8 cellular contexts compared by ENCODE assay signal in the genomic region with DNA sequence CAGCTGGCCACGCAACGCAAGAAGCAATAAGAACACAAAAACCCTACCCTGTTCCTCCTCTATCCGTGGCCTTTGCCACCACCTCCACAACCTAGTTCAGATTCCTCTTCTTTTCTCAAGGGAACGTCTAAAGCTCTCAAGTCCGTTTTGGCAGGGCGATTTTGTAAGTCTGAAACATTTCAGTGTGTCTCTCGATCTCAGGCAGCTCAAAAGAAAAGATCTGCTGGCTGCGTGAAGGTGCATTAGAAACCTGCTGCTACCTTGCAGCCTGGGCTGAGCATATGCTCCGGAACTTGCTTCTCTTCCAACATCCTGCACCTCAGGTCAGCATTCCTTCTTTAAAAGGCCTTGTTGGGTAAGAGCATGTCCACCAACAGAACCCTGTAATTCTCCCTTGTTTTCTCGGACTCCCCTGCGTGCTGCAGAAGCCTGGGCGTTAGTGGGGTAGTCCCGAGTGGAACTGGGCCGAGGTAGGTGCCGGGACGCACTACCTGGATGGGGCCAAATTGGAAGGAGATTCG. TPM values are rescaled to one million over a fixed set of nuclear protein-coding genes. Genes with fewer than 3 reads are reported as not detected.
DNase-seq lines count a peak whose midpoint lies in the region; ATAC-seq lines count a peak whose summit lies in the region.

No MANE protein-coding gene starts in this region.

- no peak for ATAC-seq in natural killer cell treated with Interleukin-12 subunit alpha and Interleukin-12 subunit beta and Interleukin-15 and Interleukin-18, amount 100 ng/mL, for 72 hours
- no peak for ATAC-seq in GM21360 (IDR thresholded peaks at IDR 0.05; ENCODE audit: unreplicated experiment)
- no peak for ATAC-seq in HG03442 (IDR thresholded peaks at IDR 0.05; ENCODE audit: unreplicated experiment)
- no peak for ATAC-seq in GM21529 (IDR thresholded peaks at IDR 0.05; ENCODE audit: unreplicated experiment)

- peaks cover 15 to 19% of the 10 kb centered on the region in 2 donors for H3K4me1 Mint-ChIP-seq in natural killer cell treated with Interleukin-12 subunit alpha and Interleukin-12 subunit beta and Interleukin-15 and Interleukin-18, amount 100 ng/mL, for 72 hours (ENCODE audit: low read depth in 2 of 2)

- peaks cover 29 to 39% of the 10 kb centered on the region in 2 donors for H3K27me3 Mint-ChIP-seq in natural killer cell treated with Interleukin-12 subunit alpha and Interleukin-12 subunit beta and Interleukin-15 and Interleukin-18, amount 100 ng/mL, for 72 hours

- H3K27ac Mint-ChIP-seq in natural killer cell treated with Interleukin-12 subunit alpha and Interleukin-12 subunit beta and Interleukin-15 and Interleukin-18, amount 100 ng/mL, for 72 hours: no peak overlapping the region

- no peaks in the 10 kb centered on the region for H3K36me3 ChIP-seq in ectodermal cell (ENCODE audit: control insufficient read depth, insufficient read depth, low read length)

- H3K27me3 ChIP-seq in ectodermal cell (ENCODE audit: control insufficient read depth, insufficient read depth, low read length, poor library complexity, severe bottlenecking): no peaks in the 10 kb centered on the region

- no peaks in the 10 kb centered on the region for H3K9me3 Mint-ChIP-seq in natural killer cell treated with Interleukin-12 subunit alpha and Interleukin-12 subunit beta and Interleukin-15 and Interleukin-18, amount 100 ng/mL, for 72 hours

- DNase-seq in ELF-1 (ENCODE audit: low read depth, low spot score) (peak; percentile 63), NCI-H2227 treated with DMSO at 0.1 percent for 48 hours (lab: John Stamatoyannopoulos, UW) (peak; percentile 31), NCI-H345 (lab: John Stamatoyannopoulos, UW) (no peak)
- no peak for DNase-seq in natural killer cell treated with Interleukin-12 subunit alpha and Interleukin-12 subunit beta and Interleukin-15 and Interleukin-18, amount 100 ng/mL, for 72 hours (ENCODE audit: low spot score)

- H3K9me3 ChIP-seq in ectodermal cell (ENCODE audit: control insufficient read depth, low read length): no peaks in the 10 kb centered on the region

- peak overlapping the region; percentile 21 for H3K4me3 Mint-ChIP-seq in natural killer cell treated with Interleukin-12 subunit alpha and Interleukin-12 subunit beta and Interleukin-15 and Interleukin-18, amount 100 ng/mL, for 72 hours

- WGBS in ectodermal cell, 2 experiments: 1% methylated on average over 17 of the region's 17 CpGs

- no peaks in the 10 kb centered on the region for H3K36me3 Mint-ChIP-seq in natural killer cell treated with Interleukin-12 subunit alpha and Interleukin-12 subunit beta and Interleukin-15 and Interleukin-18, amount 100 ng/mL, for 72 hours

- no peak overlapping the region for H3K27ac ChIP-seq in ectodermal cell (ENCODE audit: insufficient read depth, low read depth, low read length, poor library complexity, severe bottlenecking)

- peaks cover 16% of the 10 kb centered on the region for H3K4me1 ChIP-seq in ectodermal cell (ENCODE audit: control insufficient read depth, insufficient read depth, low read length)

- peak overlapping the region; percentile 88 for H3K4me3 ChIP-seq in ectodermal cell (ENCODE audit: insufficient read depth, low read depth, low read length)

RNA-seq across cellular contexts. Expression of a gene that starts 1.5 kb away (rescaled TPM):
- polyA plus RNA-seq in ectodermal cell (2013, experiment 1 of 4): 93.0 TPM
- 110 TPM for polyA plus RNA-seq in ectodermal cell (2013, experiment 2 of 4)
- 108 TPM for polyA plus RNA-seq in ectodermal cell (2013, experiment 3 of 4)
- polyA plus RNA-seq in ectodermal cell (2013, experiment 4 of 4): 116 TPM
- under 1 TPM in 1 of 2 donors, not detected in 1; 0.05 TPM for total RNA-seq in natural killer cell treated with Interleukin-12 subunit alpha and Interleukin-12 subunit beta and Interleukin-15 and Interleukin-18, amount 100 ng/mL, for 72 hours

RNA-seq across cellular contexts. Expression of a gene that starts 35.4 kb away (rescaled TPM):
- 31.3 TPM for polyA plus RNA-seq in ectodermal cell (2013, experiment 1 of 4)
- polyA plus RNA-seq in ectodermal cell (2013, experiment 2 of 4): 26.6 TPM
- polyA plus RNA-seq in ectodermal cell (2013, experiment 3 of 4): 17.0 TPM
- polyA plus RNA-seq in ectodermal cell (2013, experiment 4 of 4): 16.7 TPM
- total RNA-seq in natural killer cell treated with Interleukin-12 subunit alpha and Interleukin-12 subunit beta and Interleukin-15 and Interleukin-18, amount 100 ng/mL, for 72 hours: 10 to 100 TPM; 17.5 to 20.5 TPM

Comparison
In these comparisons a context has a peak if more than half of its experiments do, and no peak if none do; other contexts are left out.
1. DNase-seq: peak in ELF-1 (single experiment) and NCI-H2227 treated with DMSO at 0.1 percent for 48 hours (single experiment); none in natural killer cell treated with Interleukin-12 subunit alpha and Interleukin-12 subunit beta and Interleukin-15 and Interleukin-18, amount 100 ng/mL, for 72 hours (single experiment) and NCI-H345 (single experiment).